3 cellular contexts compared by ENCODE assay signal in the genomic region with DNA sequence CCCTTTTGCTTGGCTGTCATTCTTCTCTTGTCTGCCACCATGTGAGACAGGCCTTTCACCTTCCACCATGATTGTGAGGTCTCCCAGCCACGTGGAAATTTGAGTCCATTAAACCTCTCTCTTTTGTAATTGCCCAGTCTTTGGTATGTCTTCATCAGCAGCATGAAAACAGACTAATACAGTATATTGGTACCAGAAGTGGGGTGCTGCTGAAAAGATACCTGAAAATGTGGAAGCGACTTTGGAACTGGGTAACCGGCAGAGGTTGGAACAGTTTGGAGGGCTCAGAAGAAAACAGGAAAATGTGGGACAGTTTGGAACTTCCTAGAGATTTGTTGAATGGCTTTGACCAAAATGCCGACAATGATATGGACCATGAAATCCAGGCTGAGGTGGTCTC.
DNase-seq lines count a peak whose midpoint lies in the region; ATAC-seq, FAIRE-seq and TF ChIP-seq lines count a peak whose summit lies in the region.
"Not testable (repeated sequence)": the region's sequence is repeated elsewhere in the genome, so short reads cannot be mapped to it uniquely, and the experiment has no call there.

No MANE protein-coding gene starts in this region.

- not testable (repeated sequence) for TF ChIP-seq CTCF in HEK293 (tag by site-specific recombination; IDR thresholded peaks at IDR 0.05); K562 (IDR thresholded peaks at IDR 0.05 in 2 of 3, conservative IDR thresholded peaks at IDR 0.05 in 1 of 3; ENCODE audit: insufficient read depth in 2 of 3, low read depth in 1 of 3, low read length in 3 of 3)

- 0% methylated on average over 4 of the region's 4 CpGs for WGBS in K562 (ENCODE audit: insufficient coverage, low coverage, missing lambda C conversion rate)

- not testable (repeated sequence) for FAIRE-seq in K562 (lab: Jason Lieb, UNC)

- H3K27ac ChIP-seq in HEK293 (ENCODE audit: extremely low read depth, low read depth, low read length); K562 (ENCODE audit: extremely low read depth, low read depth, low read length): not testable (repeated sequence)

- not testable (repeated sequence) for H3K79me2 ChIP-seq in K562 (ENCODE audit: control insufficient read depth, insufficient read depth, low read length)

- H3K4me1 ChIP-seq in HEK293 (ENCODE audit: control insufficient read depth, insufficient read depth, low read length); K562 (replicated peaks in 1 of 2; ENCODE audit: control insufficient read depth in 2 of 2, insufficient read depth in 2 of 2, low read length in 2 of 2): not testable (repeated sequence)

- POLR2A ChIA-PET in HEK293 (lab: Yijun Ruan, JAX); K562 (lab: Yijun Ruan, JAX): not testable (repeated sequence)

- intact Hi-C loops in K562 (cut with micrococcal nuclease); posterior vena cava (cut with DNase I): not testable (repeated sequence)

- not testable (repeated sequence) for H3K9me3 ChIP-seq in HEK293 (ENCODE audit: control insufficient read depth, insufficient read depth, low read depth, low read length); K562 (replicated peaks; ENCODE audit: control insufficient read depth, insufficient read depth, low read depth, low read length)

- H3K36me3 ChIP-seq in HEK293 (ENCODE audit: control insufficient read depth in 2 of 2, insufficient read depth in 1 of 2, low read length in 2 of 2); K562 (ENCODE audit: control insufficient read depth, insufficient read depth, low read length): not testable (repeated sequence)

- H3K9ac ChIP-seq in K562 (ENCODE audit: insufficient read depth in 1 of 2, low read depth in 2 of 2, low read length in 2 of 2): not testable (repeated sequence)

- TF ChIP-seq RAD21 in K562 (CRISPR knock-in tag; conservative IDR thresholded peaks at IDR 0.05 in 1 of 2, IDR thresholded peaks at IDR 0.05 in 1 of 2): not testable (repeated sequence)

- CTCF ChIA-PET in HEK293 (lab: Yijun Ruan, JAX); K562 (lab: Yijun Ruan, JAX; ENCODE audit: low intra/inter-chr PET ratio): not testable (repeated sequence)

- not testable (repeated sequence) for H2AFZ ChIP-seq in K562 (ENCODE audit: low read depth, low read length)

- DNase-seq in K562 (ENCODE audit: extremely low read depth in 1 of 4, low spot score in 3 of 4): not testable (repeated sequence)
- peak; percentile 5 for DNase-seq in posterior vena cava (ENCODE audit: low spot score)

- TF ChIP-seq EP300 in K562 (IDR thresholded peaks at IDR 0.05; ENCODE audit: low read length): not testable (repeated sequence)

- H3K4me3 ChIP-seq in HEK293 (ENCODE audit: low read depth, low read length); K562: not testable (repeated sequence)

- not testable (repeated sequence) for H3K9me1 ChIP-seq in K562 (ENCODE audit: control insufficient read depth, insufficient read depth, low read length)

- not testable (repeated sequence) for ATAC-seq in K562

- TF ChIP-seq POLR2A in K562 (conservative IDR thresholded peaks at IDR 0.05): not testable (repeated sequence)

- H4K20me1 ChIP-seq in K562 (replicated peaks; ENCODE audit: control insufficient read depth, insufficient read depth, low read length): not testable (repeated sequence)

- peaks cover 0 to 17% of the 10 kb centered on the region in 2 experiments; a peak in 2 of 5 replicates for H3K27me3 ChIP-seq in K562 (ENCODE audit: control insufficient read depth in 2 of 2, insufficient read depth in 2 of 2, low read length in 2 of 2)

- not testable (repeated sequence) for BruUV-seq in K562 (replicated peaks; lab: Mats Ljungman, UMichigan)

- not testable (repeated sequence) for H3K4me2 ChIP-seq in K562 (ENCODE audit: insufficient read depth, low read length)

- in situ Hi-C loops in K562 (cut with MboI): not testable (repeated sequence)

TF ChIP-seq in HEK293, 187 proteins besides CTCF, POLR2A, EP300 and RAD21:
- peak; percentile 97 for TF ChIP-seq ZNF707 (tag by site-specific recombination; IDR thresholded peaks at IDR 0.05)

TF ChIP-seq in K562, 482 proteins besides CTCF, POLR2A, EP300 and RAD21:
- peak; percentile 86 for TF ChIP-seq ZNF707 (CRISPR knock-in tag; conservative IDR thresholded peaks at IDR 0.05)
